Comparison of ENCODE assay signal across 1 cellular context in the genomic region with DNA sequence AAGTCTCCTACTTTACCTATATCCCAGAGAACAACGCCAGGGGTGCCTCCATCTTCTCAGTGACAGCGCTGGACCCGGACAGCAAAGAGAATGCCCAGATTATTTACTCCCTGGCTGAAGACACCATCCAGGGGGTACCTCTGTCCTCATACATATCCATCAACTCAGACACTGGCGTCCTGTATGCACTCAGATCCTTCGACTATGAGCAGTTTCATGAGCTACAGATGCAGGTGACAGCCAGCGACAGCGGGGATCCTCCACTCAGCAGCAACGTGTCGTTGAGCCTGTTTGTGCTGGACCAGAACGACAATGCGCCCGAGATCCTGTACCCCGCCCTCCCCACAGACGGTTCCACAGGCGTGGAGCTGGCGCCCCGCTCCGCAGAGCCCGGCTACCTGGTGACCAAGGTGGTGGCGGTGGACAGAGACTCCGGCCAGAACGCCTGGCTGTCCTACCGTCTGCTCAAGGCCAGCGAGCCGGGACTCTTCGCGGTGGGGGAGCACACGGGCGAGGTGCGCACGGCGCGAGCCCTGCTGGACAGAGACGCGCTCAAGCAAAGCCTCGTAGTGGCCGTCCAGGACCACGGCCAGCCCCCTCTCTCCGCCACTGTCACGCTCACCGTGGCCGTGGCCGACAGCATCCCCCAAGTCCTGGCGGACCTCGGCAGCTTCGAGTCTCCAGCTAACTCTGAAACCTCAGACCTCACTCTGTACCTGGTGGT.
TF ChIP-seq lines count a peak whose summit lies in the region.

No MANE protein-coding gene starts in this region.

TF ChIP-seq in GM23338, 12 proteins besides CTCF, POLR2A, EP300 and RAD21:
- TF ChIP-seq, protein P1, sequence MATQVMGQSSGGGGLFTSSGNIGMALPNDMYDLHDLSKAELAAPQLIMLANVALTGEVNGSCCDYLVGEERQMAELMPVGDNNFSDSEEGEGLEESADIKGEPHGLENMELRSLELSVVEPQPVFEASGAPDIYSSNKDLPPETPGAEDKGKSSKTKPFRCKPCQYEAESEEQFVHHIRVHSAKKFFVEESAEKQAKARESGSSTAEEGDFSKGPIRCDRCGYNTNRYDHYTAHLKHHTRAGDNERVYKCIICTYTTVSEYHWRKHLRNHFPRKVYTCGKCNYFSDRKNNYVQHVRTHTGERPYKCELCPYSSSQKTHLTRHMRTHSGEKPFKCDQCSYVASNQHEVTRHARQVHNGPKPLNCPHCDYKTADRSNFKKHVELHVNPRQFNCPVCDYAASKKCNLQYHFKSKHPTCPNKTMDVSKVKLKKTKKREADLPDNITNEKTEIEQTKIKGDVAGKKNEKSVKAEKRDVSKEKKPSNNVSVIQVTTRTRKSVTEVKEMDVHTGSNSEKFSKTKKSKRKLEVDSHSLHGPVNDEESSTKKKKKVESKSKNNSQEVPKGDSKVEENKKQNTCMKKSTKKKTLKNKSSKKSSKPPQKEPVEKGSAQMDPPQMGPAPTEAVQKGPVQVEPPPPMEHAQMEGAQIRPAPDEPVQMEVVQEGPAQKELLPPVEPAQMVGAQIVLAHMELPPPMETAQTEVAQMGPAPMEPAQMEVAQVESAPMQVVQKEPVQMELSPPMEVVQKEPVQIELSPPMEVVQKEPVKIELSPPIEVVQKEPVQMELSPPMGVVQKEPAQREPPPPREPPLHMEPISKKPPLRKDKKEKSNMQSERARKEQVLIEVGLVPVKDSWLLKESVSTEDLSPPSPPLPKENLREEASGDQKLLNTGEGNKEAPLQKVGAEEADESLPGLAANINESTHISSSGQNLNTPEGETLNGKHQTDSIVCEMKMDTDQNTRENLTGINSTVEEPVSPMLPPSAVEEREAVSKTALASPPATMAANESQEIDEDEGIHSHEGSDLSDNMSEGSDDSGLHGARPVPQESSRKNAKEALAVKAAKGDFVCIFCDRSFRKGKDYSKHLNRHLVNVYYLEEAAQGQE (IDR thresholded peaks at IDR 0.05; ENCODE audit: unreplicated experiment), result peak; percentile 39
